Comparison of ENCODE assay signal across 1 cellular context in genomic region chr17:42798383-42799380, GRCh38.
TF ChIP-seq lines count a peak whose summit lies in the region.

Gene CNTD1, plus strand, starts transcription at chr17:42798861. Its CDS starts 207 bp downstream, at chr17:42799068.
Gene COA3, minus strand, starts transcription at chr17:42798704. Its CDS starts 23 bp downstream, at chr17:42798681.

TF ChIP-seq in Ishikawa, 13 proteins besides CTCF, POLR2A, EP300 and RAD21 (continued from another document):
- TF ChIP-seq REST (IDR thresholded peaks at IDR 0.05; ENCODE audit: low read depth) = no peak
- peak; percentile 99 for TF ChIP-seq MAX (IDR thresholded peaks at IDR 0.05)
- no peak for TF ChIP-seq NFIC (IDR thresholded peaks at IDR 0.05)
- TF ChIP-seq CEBPB (IDR thresholded peaks at IDR 0.05) = no peak
- peak; percentile 13; the same call in 1 of the 2 replicates for TF ChIP-seq TEAD4 (IDR thresholded peaks at IDR 0.05)
- peak; percentile 83 for TF ChIP-seq TAF1 (IDR thresholded peaks at IDR 0.05; ENCODE audit: low read depth)
